Comparison of ENCODE assay signal across 14 cellular contexts in genomic region chr7:2156756-2157472, GRCh38.
DNase-seq lines count a peak whose midpoint lies in the region; ATAC-seq, FAIRE-seq and TF ChIP-seq lines count a peak whose summit lies in the region.
"Had no signal": no experiment of that assay in that cellular context is flagged by ENCODE, and none has a peak within 500 bp of the region (broad histone marks: within the 10 kb centered on the region; RNA-seq: fewer than 3 reads in every experiment).

No MANE protein-coding gene starts in this region.

- no peak for DNase-seq in testis
- no peak for DNase-seq in NCI-H446 (lab: John Stamatoyannopoulos, UW)
- no peak for DNase-seq in kidney
- DNase-seq: CD8-positive, alpha-beta memory T cell; NCI-H446 treated with DMSO at 0.1 percent for 48 hours; stimulated activated CD4-positive, alpha-beta T cell treated with anti-CD3 and anti-CD28 coated beads, Interleukin-4, amount 100 ng/mL, for 24 hours; T-helper 9 cell had no signal

- no peak overlapping the region for H3K4me3 ChIP-seq in KMS-11 (IDR thresholded peaks at IDR 0.05; ENCODE audit: insufficient read depth, low read depth, low read length)
- no peak overlapping the region for H3K4me3 ChIP-seq in muscle layer of colon (ENCODE audit: low read depth in 1 of 2, low read length in 2 of 2)
- H3K4me3 ChIP-seq in testis, result no peak overlapping the region
- H3K4me3 ChIP-seq in kidney (ENCODE audit: low read length in 2 of 2), result no peak overlapping the region

- TF ChIP-seq CTCF in KMS-11 (conservative IDR thresholded peaks at IDR 0.05; ENCODE audit: low read depth, low read length) (no peak), testis (IDR thresholded peaks at IDR 0.05) (no peak), kidney (IDR thresholded peaks at IDR 0.05; ENCODE audit: borderline replicate concordance, extremely low read depth, insufficient read depth) (no peak)

- no peaks in the 10 kb centered on the region for H4K20me1 ChIP-seq in KMS-11 (ENCODE audit: insufficient read depth)

- no peak for FAIRE-seq in kidney (lab: Jason Lieb, UNC)
- FAIRE-seq: HepG2 had no signal

- no peak overlapping the region for H2AFZ ChIP-seq in KMS-11 (ENCODE audit: low read depth)

- H3K27me3 ChIP-seq in KMS-11 (ENCODE audit: insufficient read depth, low read depth), result no peaks in the 10 kb centered on the region
- no peaks in the 10 kb centered on the region for H3K27me3 ChIP-seq in muscle layer of colon (ENCODE audit: control insufficient read depth in 1 of 2, insufficient read depth in 2 of 2, low read length in 2 of 2)
- no peaks in the 10 kb centered on the region for H3K27me3 ChIP-seq in testis

- WGBS in testis, 2 donors, result 92 to 93% methylated on average over 15 of the region's 15 CpGs

- TF ChIP-seq POLR2A in testis (IDR thresholded peaks at IDR 0.05), result no peak

- intact Hi-C loops in testis (cut with DNase I; ENCODE audit: low total_unique reads) (no loop called here), kidney (cut with DNase I) (no loop called here)

- no peaks in the 10 kb centered on the region for H3K36me3 ChIP-seq in KMS-11 (ENCODE audit: insufficient read depth)
- H3K36me3 ChIP-seq in muscle layer of colon (ENCODE audit: insufficient read depth, low read length), result no peaks in the 10 kb centered on the region
- no peaks in the 10 kb centered on the region for H3K36me3 ChIP-seq in testis (ENCODE audit: low read depth, missing control alignments)
- no peaks in the 10 kb centered on the region for H3K36me3 ChIP-seq in kidney (ENCODE audit: control insufficient read depth in 1 of 2, insufficient read depth in 2 of 2, low read length in 2 of 2)

- H3K27ac ChIP-seq in KMS-11 (peak overlapping the region; percentile 81), cingulate gyrus (ENCODE audit: low read depth, low read length) (peak overlapping the region; percentile 99), muscle layer of colon (ENCODE audit: low read depth, low read length) (peak overlapping the region; percentile 77), testis (peak overlapping the region; percentile 21 to 45), kidney (ENCODE audit: low read depth in 2 of 2, low read length in 2 of 2) (no peak overlapping the region)
- H3K27ac ChIP-seq: epithelial cell of prostate had no signal

- H3K4me1 ChIP-seq in KMS-11 (ENCODE audit: low read depth, poor library complexity, severe bottlenecking) (peaks cover 38% of the 10 kb centered on the region), muscle layer of colon (ENCODE audit: insufficient read depth, low read length) (peaks cover 26% of the 10 kb centered on the region), testis (no peaks in the 10 kb centered on the region), kidney (ENCODE audit: control insufficient read depth in 1 of 2, insufficient read depth in 1 of 2, low read depth in 1 of 2, low read length in 2 of 2) (peaks cover 5 to 6% of the 10 kb centered on the region in 2 donors)

- H3K4me2 ChIP-seq in KMS-11, result peak overlapping the region; percentile 15; the same call in 1 of the 2 replicates

- no peaks in the 10 kb centered on the region for H3K79me2 ChIP-seq in KMS-11 (ENCODE audit: insufficient read depth, low read depth)

- H3K9me3 ChIP-seq in muscle layer of colon (ENCODE audit: low read length) (no peaks in the 10 kb centered on the region), testis (no peaks in the 10 kb centered on the region), kidney (ENCODE audit: control insufficient read depth in 1 of 2, low read length in 2 of 2) (no peaks in the 10 kb centered on the region)

- H3K9ac ChIP-seq in KMS-11 (peak overlapping the region; percentile 12; the same call in 1 of the 2 replicates), muscle layer of colon (ENCODE audit: low read length) (no peak overlapping the region), kidney (ENCODE audit: low read length in 2 of 2) (no peak overlapping the region)

- no peak for ATAC-seq in GM19467 (IDR thresholded peaks at IDR 0.05; ENCODE audit: unreplicated experiment)
- ATAC-seq in HG02970 (IDR thresholded peaks at IDR 0.05; ENCODE audit: low FRiP score, unreplicated experiment), result no peak
- ATAC-seq: HepG2 had no signal

Comparison
In these comparisons a context has a peak if more than half of its experiments do, and no peak if none do; other contexts are left out.
1. H3K27ac ChIP-seq: peak in KMS-11 (single experiment), cingulate gyrus (single experiment), muscle layer of colon (single experiment) and testis (2 of 2); none in kidney (0 of 2).